In genomic region chr18:75801178-75801577, GRCh38 we compare ENCODE assay signal across 24 cellular contexts.
"Had no signal": no experiment of that assay in that cellular context is flagged by ENCODE, and none has a peak within 500 bp of the region (broad histone marks: within the 10 kb centered on the region; RNA-seq: fewer than 3 reads in every experiment).

No MANE protein-coding gene starts in this region.

- H3K4me1 ChIP-seq: Peyer's patch, SJCRH30 had no signal

- H3K27ac ChIP-seq: PC-9, Peyer's patch, SJCRH30, SK-N-MC had no signal

- H3K9me3 ChIP-seq: MG63, Peyer's patch, SJCRH30 had no signal

- DNase-seq: IMR-90; Karpas-422; KG1; MG63; NCI-H1092; NCI-H1105 treated with DMSO at 0.1 percent for 48 hours; NCI-H1417 treated with DMSO at 0.1 percent for 48 hours; NCI-H187; NCI-H2029; NCI-H2081 treated with DMSO at 0.1 percent for 48 hours; NCI-H2171; NCI-H226; NCI-H446; NCI-H510A; NCI-H524 treated with DMSO at 0.1 percent for 48 hours; NCI-H69; NCI-H774; NK-92 treated with Interleukin-12 subunit alpha and Interleukin-12 subunit beta, amount 100 ng/mL, for 24 hours; OCI-M1; PC-9; Peyer's patch; SHP77 treated with DMSO at 0.1 percent for 48 hours; SJCRH30 had no signal

- H3K36me3 ChIP-seq: MG63, Peyer's patch, SJCRH30 had no signal

- H3K4me2 ChIP-seq: PC-9 had no signal

- H3K27me3 ChIP-seq: MG63, Peyer's patch, SJCRH30 had no signal

- H3K4me3 ChIP-seq: MG63, PC-9, Peyer's patch, SJCRH30, SK-N-MC had no signal
